16 cellular contexts compared by ENCODE assay signal in genomic region chr6:26323525-26324294, GRCh38. TPM values are rescaled to one million over a fixed set of nuclear protein-coding genes. Genes with fewer than 3 reads are reported as not detected.
DNase-seq lines count a peak whose midpoint lies in the region; TF ChIP-seq lines count a peak whose summit lies in the region.
"Had no signal": no experiment of that assay in that cellular context is flagged by ENCODE, and none has a peak within 500 bp of the region (broad histone marks: within the 10 kb centered on the region; RNA-seq: fewer than 3 reads in every experiment).

No MANE protein-coding gene starts in this region.

- no peaks in the 10 kb centered on the region for H3K4me1 ChIP-seq in BE2C
- H3K4me1 ChIP-seq: foreskin keratinocyte, prostate gland had no signal

- H3K4me1 Mint-ChIP-seq in brain (peaks cover 42% of the 10 kb centered on the region), endothelial cell (ENCODE audit: unreplicated experiment) (peaks cover 19% of the 10 kb centered on the region)

- H3K27me3 ChIP-seq in BE2C = no peaks in the 10 kb centered on the region
- H3K27me3 ChIP-seq: foreskin keratinocyte had no signal

- H3K27ac Mint-ChIP-seq in brain (no peak overlapping the region), endothelial cell (ENCODE audit: unreplicated experiment) (no peak overlapping the region)

- TF ChIP-seq CTCF in BE2C (IDR thresholded peaks at IDR 0.05; ENCODE audit: low read depth, low read length) (no peak), brain (conservative IDR thresholded peaks at IDR 0.05) (no peak), endothelial cell (IDR thresholded peaks at IDR 0.05; ENCODE audit: unreplicated experiment) (no peak)

- H3K27me3 Mint-ChIP-seq in brain (peaks cover 69% of the 10 kb centered on the region), endothelial cell (ENCODE audit: unreplicated experiment) (peaks cover 23% of the 10 kb centered on the region)

- no peaks in the 10 kb centered on the region for H3K36me3 Mint-ChIP-seq in brain
- H3K36me3 Mint-ChIP-seq in endothelial cell (ENCODE audit: low read depth, unreplicated experiment) = no peaks in the 10 kb centered on the region

- peak; percentile 25 for DNase-seq in NCI-H146 (lab: John Stamatoyannopoulos, UW)
- DNase-seq in NCI-H146 treated with DMSO at 0.1 percent for 48 hours (lab: John Stamatoyannopoulos, UW; ENCODE audit: unreplicated experiment) = no peak
- DNase-seq in BE2C = no peak
- DNase-seq in NCI-H69 (lab: John Stamatoyannopoulos, UW) = peak; percentile 66
- DNase-seq in NCI-H1092 treated with DMSO at 0.1 percent for 48 hours (lab: John Stamatoyannopoulos, UW) = no peak
- no peak for DNase-seq in endothelial cell (ENCODE audit: low spot score)
- no peak for DNase-seq in NCI-H524 treated with DMSO at 0.1 percent for 48 hours (lab: John Stamatoyannopoulos, UW)
- DNase-seq: activated CD8-positive, alpha-beta T cell treated with anti-CD3 and anti-CD28 coated beads, Interleukin-2, amount 10 ng/mL, durations not matched to agents 7 days and 5 days; adrenal gland; foreskin keratinocyte; kidney; NCI-H2029; stimulated activated CD4-positive, alpha-beta T cell treated with anti-CD3 and anti-CD28 coated beads, Interleukin-4, amount 100 ng/mL, for 24 hours; T-helper 9 cell had no signal

- H3K36me3 ChIP-seq in BE2C = no peaks in the 10 kb centered on the region
- H3K36me3 ChIP-seq: adrenal gland, prostate gland had no signal

- H3K4me3 ChIP-seq in BE2C (ENCODE audit: low read depth, low read length) = peak overlapping the region; percentile 83
- H3K4me3 ChIP-seq: adrenal gland, prostate gland had no signal

- H3K9me3 Mint-ChIP-seq in brain (peaks cover 0 to 19% (median 0%) of the 10 kb centered on the region in 5 experiments), endothelial cell (ENCODE audit: unreplicated experiment) (no peaks in the 10 kb centered on the region)

- no peaks in the 10 kb centered on the region for H3K9me3 ChIP-seq in BE2C
- H3K9me3 ChIP-seq: adrenal gland, prostate gland had no signal

- H3K4me3 Mint-ChIP-seq in brain = peak overlapping the region; percentile 76 to 89 (median 82)
- H3K4me3 Mint-ChIP-seq in endothelial cell (ENCODE audit: unreplicated experiment) = no peak overlapping the region

RNA-seq across cellular contexts. Expression of gene BTN3A2, which starts 41.3 kb away (rescaled TPM):
- 4.9 TPM for polyA plus RNA-seq in BE2C (2012; ENCODE audit: insufficient read depth, insufficient read length, low read depth)
- 4.1 TPM for polyA plus RNA-seq in brain (ENCODE audit: insufficient read depth, low read depth, low replicate concordance)
- 8.2 TPM for total RNA-seq in endothelial cell (ENCODE audit: unreplicated experiment)

RNA-seq across cellular contexts. Expression of gene BTN2A2, which starts 59.2 kb away (rescaled TPM):
- polyA plus RNA-seq in BE2C (2012; ENCODE audit: insufficient read depth, insufficient read length, low read depth) = 3.6 TPM
- polyA plus RNA-seq in brain (ENCODE audit: insufficient read depth, low read depth, low replicate concordance) = 6.6 TPM
- 19.3 TPM for total RNA-seq in endothelial cell (ENCODE audit: unreplicated experiment)

Comparison
In these comparisons a context has a peak if more than half of its experiments do, and no peak if none do; other contexts are left out.
1. DNase-seq: peak in NCI-H146 (single experiment) and NCI-H69 (single experiment); none in NCI-H146 treated with DMSO at 0.1 percent for 48 hours (single experiment), BE2C (single experiment), NCI-H1092 treated with DMSO at 0.1 percent for 48 hours (single experiment), endothelial cell (single experiment) and NCI-H524 treated with DMSO at 0.1 percent for 48 hours (single experiment).